In genomic region chr1:67149179-67149770, GRCh38 we compare ENCODE assay signal across 8 cellular contexts. TPM values are rescaled to one million over a fixed set of nuclear protein-coding genes. Genes with fewer than 3 reads are reported as not detected.
DNase-seq lines count a peak whose midpoint lies in the region; ATAC-seq and TF ChIP-seq lines count a peak whose summit lies in the region.

No MANE protein-coding gene starts in this region.

- H3K36me3 ChIP-seq in liver (ENCODE audit: control insufficient read depth in 4 of 4, insufficient read depth in 3 of 4, low read depth in 1 of 4, low read length in 3 of 4), result no peaks in the 10 kb centered on the region

- peak; percentile 89 for TF ChIP-seq CTCF in liver (IDR thresholded peaks at IDR 0.05; ENCODE audit: low read depth, low read length, missing input control)

- no peaks in the 10 kb centered on the region for H3K9me3 ChIP-seq in liver (ENCODE audit: control insufficient read depth in 4 of 4, low read length in 3 of 4)

- no peak overlapping the region for H3K27ac ChIP-seq in liver (ENCODE audit: low read depth in 1 of 2, low read length in 2 of 2)

- WGBS in liver, result 15% methylated on average over 9 of the region's 9 CpGs

- peaks cover 0 to 9% (median 6%) of the 10 kb centered on the region in 4 donors for H3K4me1 ChIP-seq in liver (ENCODE audit: control insufficient read depth in 4 of 4, insufficient read depth in 4 of 4, low read length in 3 of 4)

- peak overlapping the region in 1 of 2 donors; percentile 45 for H3K9ac ChIP-seq in liver (ENCODE audit: low read depth in 1 of 2, low read length in 2 of 2)

- ATAC-seq in GM19324 (IDR thresholded peaks at IDR 0.05; ENCODE audit: low FRiP score, unreplicated experiment) (peak; percentile 88), HG03280 (IDR thresholded peaks at IDR 0.05; ENCODE audit: unreplicated experiment) (peak; percentile 85)

- peak; percentile 94 to 96 for TF ChIP-seq RAD21 in liver (IDR thresholded peaks at IDR 0.05)

- H3K4me3 ChIP-seq in liver (ENCODE audit: low read depth in 1 of 3, low read length in 3 of 3), result no peak overlapping the region

- no peaks in the 10 kb centered on the region for H3K27me3 ChIP-seq in liver (ENCODE audit: control insufficient read depth in 4 of 4, insufficient read depth in 4 of 4, low read length in 3 of 4)

- peak; percentile 83 for DNase-seq in COLO668 (lab: John Stamatoyannopoulos, UW; ENCODE audit: unreplicated experiment)
- DNase-seq in NCI-H446 treated with DMSO at 0.1 percent for 48 hours (lab: John Stamatoyannopoulos, UW), result peak; percentile 46
- peak; percentile 72 for DNase-seq in activated CD4-positive, alpha-beta T cell treated with anti-CD3 and anti-CD28 coated beads for 48 hours
- peak; percentile 71 for DNase-seq in dedifferentiated amniotic fluid mesenchymal stem cell (ENCODE audit: extremely low spot score)
- DNase-seq in stimulated activated CD8-positive, alpha-beta memory T cell treated with anti-CD3 and anti-CD28 coated beads, Interleukin-4, amount 100 ng/mL, for 4 hours (ENCODE audit: low read depth in 2 of 2, low spot score in 1 of 2), result peak; percentile 18 to 23

TF ChIP-seq in liver, 16 proteins besides CTCF, POLR2A, EP300 and RAD21:
- no peak for TF ChIP-seq HNF4A (conservative IDR thresholded peaks at IDR 0.05)
- TF ChIP-seq RXRA (IDR thresholded peaks at IDR 0.05), result peak; percentile 20 to 71
- peak; percentile 6 for TF ChIP-seq FOXA2 (IDR thresholded peaks at IDR 0.05)

RNA-seq across cellular contexts. Expression of gene C1orf141, which starts 14.5 kb away (rescaled TPM):
- not detected for total RNA-seq in liver
- not detected for polyA plus RNA-seq in liver

RNA-seq across cellular contexts. Expression of gene IL23R, which starts 17.0 kb away (rescaled TPM):
- total RNA-seq in liver, result under 1 TPM; 0.08 to 0.09 TPM
- polyA plus RNA-seq in liver, result not detected

Comparison
In these comparisons a context has a peak if more than half of its experiments do, and no peak if none do; other contexts are left out.
1. DNase-seq: peak in every context shown above with its lines; median percentile 83 in COLO668; 72 in activated CD4-positive, alpha-beta T cell treated with anti-CD3 and anti-CD28 coated beads for 48 hours; 71 in dedifferentiated amniotic fluid mesenchymal stem cell; 46 in NCI-H446 treated with DMSO at 0.1 percent for 48 hours; 20 in stimulated activated CD8-positive, alpha-beta memory T cell treated with anti-CD3 and anti-CD28 coated beads, Interleukin-4, amount 100 ng/mL, for 4 hours.